Comparison of ENCODE assay signal across 1 cellular context in the genomic region with DNA sequence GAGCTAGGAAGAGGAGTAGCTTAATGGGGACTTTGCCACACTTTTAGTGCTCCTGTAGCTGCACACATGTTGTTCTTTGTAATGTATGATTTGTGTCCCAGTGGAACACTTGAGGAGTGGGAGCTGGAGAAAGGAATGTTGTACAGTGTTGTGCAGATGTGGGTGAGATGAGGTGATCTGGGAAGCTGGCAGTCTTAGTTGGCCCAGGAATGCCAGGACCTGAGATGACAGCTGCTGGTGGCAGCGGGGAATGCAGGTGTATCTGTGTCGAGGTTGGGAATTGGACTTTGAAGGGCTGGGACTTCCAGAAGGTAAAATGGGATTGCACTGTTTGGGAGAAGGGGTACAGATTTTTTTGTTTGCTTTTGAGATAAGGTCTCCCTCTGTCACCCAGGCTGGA.
TF ChIP-seq lines count a peak whose summit lies in the region.

No MANE protein-coding gene starts in this region.

TF ChIP-seq in IMR-90, 13 proteins besides CTCF, POLR2A, EP300 and RAD21 (continued from another document):
- TF ChIP-seq, protein P1, sequence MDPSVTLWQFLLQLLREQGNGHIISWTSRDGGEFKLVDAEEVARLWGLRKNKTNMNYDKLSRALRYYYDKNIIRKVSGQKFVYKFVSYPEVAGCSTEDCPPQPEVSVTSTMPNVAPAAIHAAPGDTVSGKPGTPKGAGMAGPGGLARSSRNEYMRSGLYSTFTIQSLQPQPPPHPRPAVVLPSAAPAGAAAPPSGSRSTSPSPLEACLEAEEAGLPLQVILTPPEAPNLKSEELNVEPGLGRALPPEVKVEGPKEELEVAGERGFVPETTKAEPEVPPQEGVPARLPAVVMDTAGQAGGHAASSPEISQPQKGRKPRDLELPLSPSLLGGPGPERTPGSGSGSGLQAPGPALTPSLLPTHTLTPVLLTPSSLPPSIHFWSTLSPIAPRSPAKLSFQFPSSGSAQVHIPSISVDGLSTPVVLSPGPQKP (IDR thresholded peaks at IDR 0.05; ENCODE audit: borderline replicate concordance, low read depth, low read length): no peak
- TF ChIP-seq, protein P2, sequence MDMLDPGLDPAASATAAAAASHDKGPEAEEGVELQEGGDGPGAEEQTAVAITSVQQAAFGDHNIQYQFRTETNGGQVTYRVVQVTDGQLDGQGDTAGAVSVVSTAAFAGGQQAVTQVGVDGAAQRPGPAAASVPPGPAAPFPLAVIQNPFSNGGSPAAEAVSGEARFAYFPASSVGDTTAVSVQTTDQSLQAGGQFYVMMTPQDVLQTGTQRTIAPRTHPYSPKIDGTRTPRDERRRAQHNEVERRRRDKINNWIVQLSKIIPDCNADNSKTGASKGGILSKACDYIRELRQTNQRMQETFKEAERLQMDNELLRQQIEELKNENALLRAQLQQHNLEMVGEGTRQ (IDR thresholded peaks at IDR 0.05; ENCODE audit: low read depth, low read length): no peak
- TF ChIP-seq BHLHE40 (IDR thresholded peaks at IDR 0.05; ENCODE audit: low read depth, low read length) (no peak), RCOR1 (IDR thresholded peaks at IDR 0.05; ENCODE audit: insufficient replicate concordance, low read length) (no peak)
